12 cellular contexts compared by ENCODE assay signal in the genomic region with DNA sequence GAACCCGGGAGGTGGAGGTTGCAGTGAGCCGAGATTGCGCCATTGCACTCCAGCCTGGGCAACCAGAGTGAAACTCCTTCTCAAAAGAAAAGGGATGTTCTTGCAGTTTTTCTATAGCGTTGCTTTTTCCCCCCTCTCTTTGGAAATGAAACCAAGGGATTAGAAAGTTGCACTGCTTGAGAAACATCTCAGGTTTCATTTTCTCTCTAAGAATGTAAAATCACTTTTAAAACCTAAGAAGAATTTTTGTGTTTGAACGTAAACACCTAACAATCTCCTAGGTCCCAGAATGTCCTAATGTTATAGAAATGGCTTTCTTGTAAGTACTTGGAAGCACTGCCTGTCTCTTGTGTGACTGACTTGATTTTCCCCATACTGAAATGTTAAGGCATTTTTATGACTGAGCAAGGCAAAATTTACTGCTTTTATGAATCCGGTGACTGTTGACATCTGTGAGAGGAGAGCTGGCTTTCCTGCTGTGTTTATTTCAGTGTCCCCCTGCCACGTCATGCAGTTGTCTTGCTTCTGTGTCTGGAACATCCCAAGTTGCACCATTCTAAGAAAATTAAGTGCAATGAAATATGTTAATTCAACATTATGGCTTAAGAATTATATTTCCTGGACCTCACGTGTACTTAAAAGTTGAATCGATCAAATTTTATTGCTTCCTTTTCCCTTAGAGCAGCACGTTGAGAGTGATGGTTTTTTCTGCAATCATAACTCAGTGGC. TPM values are rescaled to one million over a fixed set of nuclear protein-coding genes. Genes with fewer than 3 reads are reported as not detected.
DNase-seq lines count a peak whose midpoint lies in the region; ATAC-seq lines count a peak whose summit lies in the region.
"Had no signal": no experiment of that assay in that cellular context is flagged by ENCODE, and none has a peak within 500 bp of the region (broad histone marks: within the 10 kb centered on the region; RNA-seq: fewer than 3 reads in every experiment).

No MANE protein-coding gene starts in this region.

- no peak for ATAC-seq in activated naive CD8-positive, alpha-beta T cell treated with anti-CD3 and anti-CD28 coated beads, Interleukin-2, amount 10 ng/mL, durations not matched to agents 7 days and 5 days (ENCODE audit: low read depth)
- ATAC-seq in left colon (peak; percentile 50), GM21529 (IDR thresholded peaks at IDR 0.05; ENCODE audit: unreplicated experiment) (no peak)

- POLR2A ChIA-PET in activated naive CD8-positive, alpha-beta T cell treated with anti-CD3 and anti-CD28 coated beads, Interleukin-2, amount 10 ng/mL, durations not matched to agents 7 days and 5 days (lab: Charles Lee), result no interaction called here

- intact Hi-C loops in left colon (cut with DNase I, micrococcal nuclease), result no loop called here

- no peak overlapping the region for H3K4me3 Mint-ChIP-seq in activated naive CD8-positive, alpha-beta T cell treated with anti-CD3 and anti-CD28 coated beads, Interleukin-2, amount 10 ng/mL, durations not matched to agents 7 days and 5 days
- H3K4me3 Mint-ChIP-seq in activated naive CD8-positive, alpha-beta T cell treated with anti-CD3 and anti-CD28 coated beads for 36 hours, result no peak overlapping the region
- H3K4me3 Mint-ChIP-seq: activated naive CD4-positive, alpha-beta T cell treated with anti-CD3 and anti-CD28 coated beads, Interleukin-2, amount 50 U/mL, for 24 hours; dendritic cell treated with granulocyte-macrophage colony-stimulating factor and Interleukin-4, amounts not matched to agents 40 ng/mL and 50 ng/mL, for 4 days had no signal

- H3K27me3 Mint-ChIP-seq in activated naive CD8-positive, alpha-beta T cell treated with anti-CD3 and anti-CD28 coated beads, Interleukin-2, amount 10 ng/mL, durations not matched to agents 7 days and 5 days, result no peaks in the 10 kb centered on the region
- no peaks in the 10 kb centered on the region for H3K27me3 Mint-ChIP-seq in activated naive CD8-positive, alpha-beta T cell treated with anti-CD3 and anti-CD28 coated beads for 36 hours
- H3K27me3 Mint-ChIP-seq: activated naive CD4-positive, alpha-beta T cell treated with anti-CD3 and anti-CD28 coated beads, Interleukin-2, amount 50 U/mL, for 24 hours; dendritic cell treated with granulocyte-macrophage colony-stimulating factor and Interleukin-4, amounts not matched to agents 40 ng/mL and 50 ng/mL, for 4 days had no signal

- peaks cover 26% of the 10 kb centered on the region for H3K36me3 Mint-ChIP-seq in activated naive CD8-positive, alpha-beta T cell treated with anti-CD3 and anti-CD28 coated beads, Interleukin-2, amount 10 ng/mL, durations not matched to agents 7 days and 5 days
- H3K36me3 Mint-ChIP-seq in activated naive CD8-positive, alpha-beta T cell treated with anti-CD3 and anti-CD28 coated beads for 36 hours, result peaks cover 19% of the 10 kb centered on the region

- peaks cover 28% of the 10 kb centered on the region for H3K4me1 Mint-ChIP-seq in activated naive CD8-positive, alpha-beta T cell treated with anti-CD3 and anti-CD28 coated beads, Interleukin-2, amount 10 ng/mL, durations not matched to agents 7 days and 5 days
- H3K4me1 Mint-ChIP-seq in activated naive CD8-positive, alpha-beta T cell treated with anti-CD3 and anti-CD28 coated beads for 36 hours, result peaks cover 21% of the 10 kb centered on the region

- H3K27ac Mint-ChIP-seq in activated naive CD8-positive, alpha-beta T cell treated with anti-CD3 and anti-CD28 coated beads, Interleukin-2, amount 10 ng/mL, durations not matched to agents 7 days and 5 days, result peak overlapping the region; percentile 50
- H3K27ac Mint-ChIP-seq in activated naive CD8-positive, alpha-beta T cell treated with anti-CD3 and anti-CD28 coated beads for 36 hours, result no peak overlapping the region
- H3K27ac Mint-ChIP-seq: activated naive CD4-positive, alpha-beta T cell treated with anti-CD3 and anti-CD28 coated beads, Interleukin-2, amount 50 U/mL, for 24 hours; dendritic cell treated with granulocyte-macrophage colony-stimulating factor and Interleukin-4, amounts not matched to agents 40 ng/mL and 50 ng/mL, for 4 days had no signal

- DNase-seq in activated naive CD8-positive, alpha-beta T cell treated with anti-CD3 and anti-CD28 coated beads, Interleukin-2, amount 10 ng/mL, durations not matched to agents 7 days and 5 days, result no peak
- DNase-seq in activated naive CD8-positive, alpha-beta T cell treated with anti-CD3 and anti-CD28 coated beads for 36 hours, result no peak
- DNase-seq in RPMI8226, result peak; percentile 12
- no peak for DNase-seq in left colon
- DNase-seq in NAMALWA (ENCODE audit: low spot score), result no peak
- DNase-seq in NCI-H146 (lab: John Stamatoyannopoulos, UW), result no peak
- DNase-seq in NCI-H510A (lab: John Stamatoyannopoulos, UW), result no peak
- DNase-seq: DND-41, NCI-H2227 treated with DMSO at 0.1 percent for 48 hours had no signal

- H3K9me3 Mint-ChIP-seq in activated naive CD8-positive, alpha-beta T cell treated with anti-CD3 and anti-CD28 coated beads, Interleukin-2, amount 10 ng/mL, durations not matched to agents 7 days and 5 days, result no peaks in the 10 kb centered on the region
- no peaks in the 10 kb centered on the region for H3K9me3 Mint-ChIP-seq in activated naive CD8-positive, alpha-beta T cell treated with anti-CD3 and anti-CD28 coated beads for 36 hours
- H3K9me3 Mint-ChIP-seq: activated naive CD4-positive, alpha-beta T cell treated with anti-CD3 and anti-CD28 coated beads, Interleukin-2, amount 50 U/mL, for 24 hours; dendritic cell treated with granulocyte-macrophage colony-stimulating factor and Interleukin-4, amounts not matched to agents 40 ng/mL and 50 ng/mL, for 4 days had no signal

RNA-seq across cellular contexts. Expression of a gene that starts 37.8 kb away (rescaled TPM):
- total RNA-seq in activated naive CD8-positive, alpha-beta T cell treated with anti-CD3 and anti-CD28 coated beads, Interleukin-2, amount 10 ng/mL, durations not matched to agents 7 days and 5 days, result 10 to 100 TPM; 41.3 to 43.4 TPM
- 10 to 100 TPM; 45.8 to 49.4 TPM for total RNA-seq in activated naive CD8-positive, alpha-beta T cell treated with anti-CD3 and anti-CD28 coated beads for 36 hours
- total RNA-seq in left colon, result 10 to 100 TPM; 38.2 to 41.5 TPM
